Comparison of ENCODE assay signal across 21 cellular contexts in the genomic region with DNA sequence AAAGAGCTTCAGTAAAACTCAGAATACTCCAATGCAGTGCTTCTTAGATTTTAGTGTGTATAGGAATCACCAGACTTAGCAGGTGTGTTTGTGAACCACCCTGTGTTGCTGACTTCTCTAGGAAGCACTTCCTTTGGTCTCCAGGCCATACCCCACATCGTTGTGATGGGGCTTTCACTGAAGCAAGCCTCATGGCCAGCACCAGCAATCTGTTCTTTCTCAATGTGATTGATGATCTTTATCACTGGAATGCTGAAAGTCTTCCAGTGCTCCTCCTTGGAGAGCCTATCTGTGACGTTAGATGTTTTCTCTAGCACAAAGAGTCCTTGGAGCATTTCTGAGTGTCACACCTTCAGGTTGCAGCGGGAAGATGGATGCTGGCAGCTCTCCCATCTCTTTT.
"Had no signal": no experiment of that assay in that cellular context is flagged by ENCODE, and none has a peak within 500 bp of the region (broad histone marks: within the 10 kb centered on the region; RNA-seq: fewer than 3 reads in every experiment).

No MANE protein-coding gene starts in this region.

- H3K4me3 ChIP-seq: colonic mucosa, hepatocyte, psoas muscle, right lobe of liver, skin epidermis, stomach, upper lobe of right lung, vagina had no signal

- H3K4me2 ChIP-seq: hepatocyte had no signal

- H3K36me3 ChIP-seq: colonic mucosa, neutrophil, vagina had no signal

- H3K27me3 ChIP-seq: colonic mucosa, hepatocyte, neutrophil, right lobe of liver, stomach, upper lobe of right lung, vagina had no signal

- H3K4me3 Mint-ChIP-seq: endodermal cell, naive B cell, nephron had no signal

- H3K27ac Mint-ChIP-seq: endodermal cell, naive B cell, nephron had no signal

- H3K4me1 ChIP-seq: colonic mucosa, psoas muscle, right lobe of liver, stomach, upper lobe of right lung, vagina had no signal

- ATAC-seq: psoas muscle, right lobe of liver, upper lobe of right lung had no signal

- H3K27ac ChIP-seq: colonic mucosa, hepatocyte, neutrophil, psoas muscle, right lobe of liver, skin epidermis, stomach, upper lobe of right lung, vagina had no signal

- H3K9me3 ChIP-seq: colonic mucosa, neutrophil, psoas muscle, right lobe of liver, upper lobe of right lung, vagina had no signal

- H3K27me3 Mint-ChIP-seq: naive B cell had no signal

- DNase-seq: colonic mucosa; effector CD4-positive, alpha-beta T cell; endodermal cell; erythroblast; foreskin melanocyte; mesendoderm; naive B cell; psoas muscle; retina; right lobe of liver; stimulated activated CD4-positive, alpha-beta T cell treated with anti-CD3 and anti-CD28 coated beads, Interleukin-2, amount 100 ng/mL, for 24 hours; stimulated activated CD4-positive, alpha-beta T cell treated with anti-CD3 and anti-CD28 coated beads, Interleukin-4, amount 100 ng/mL, for 4 hours; stimulated activated naive CD4-positive, alpha-beta T cell; stomach; substantia nigra; upper lobe of right lung had no signal

- H3K79me2 ChIP-seq: hepatocyte had no signal

- H3K4me1 Mint-ChIP-seq: endodermal cell, naive B cell had no signal

- H2AFZ ChIP-seq: hepatocyte had no signal
